In genomic region chr17:59165933-59166342, GRCh38 we compare ENCODE assay signal across 1 cellular context.
TF ChIP-seq lines count a peak whose summit lies in the region.

No MANE protein-coding gene starts in this region.

TF ChIP-seq in WTC11, 78 proteins besides CTCF, POLR2A, EP300 and RAD21 (continued from another document):
- TF ChIP-seq ZNF281 (CRISPR knock-in tag; IDR thresholded peaks at IDR 0.05) (no peak), GTF2I (CRISPR knock-in tag; conservative IDR thresholded peaks at IDR 0.05) (no peak), E2F4 (CRISPR knock-in tag; IDR thresholded peaks at IDR 0.05; ENCODE audit: borderline replicate concordance, low read depth) (no peak)
